23 cellular contexts compared by ENCODE assay signal in the genomic region with DNA sequence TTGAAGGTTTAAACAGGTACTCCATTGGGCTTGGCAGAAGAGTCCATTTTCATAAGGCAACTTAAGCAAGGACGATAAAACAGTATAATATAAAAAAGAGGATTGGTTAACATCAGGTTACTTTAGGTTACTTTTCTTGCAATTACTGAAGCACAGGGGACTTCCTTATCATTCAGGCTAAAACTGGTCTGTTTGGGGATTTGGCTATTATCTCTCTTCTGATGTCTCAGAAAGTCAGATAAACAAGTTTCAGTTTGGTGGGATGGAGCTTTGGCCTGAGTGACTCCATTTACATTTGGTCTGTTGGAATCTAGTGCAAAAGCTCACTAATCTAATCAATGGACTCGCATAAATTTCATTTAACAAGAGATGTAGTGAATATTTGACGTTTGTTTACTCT. TPM values are rescaled to one million over a fixed set of nuclear protein-coding genes. Genes with fewer than 3 reads are reported as not detected.
"Had no signal": no experiment of that assay in that cellular context is flagged by ENCODE, and none has a peak within 500 bp of the region (broad histone marks: within the 10 kb centered on the region; RNA-seq: fewer than 3 reads in every experiment).

No MANE protein-coding gene starts in this region.

- H3K36me3 ChIP-seq: ascending aorta, brain microvascular endothelial cell, left lung, ovary, prostate gland, upper lobe of left lung had no signal

- H3K9me3 Mint-ChIP-seq: activated naive CD4-positive, alpha-beta T cell treated with anti-CD3 and anti-CD28 coated beads, Interleukin-2, amount 50 U/mL, for 24 hours; natural killer cell treated with Interleukin-12 subunit alpha and Interleukin-12 subunit beta and Interleukin-15 and Interleukin-18, amount 100 ng/mL, for 72 hours had no signal

- H3K9me3 ChIP-seq: ascending aorta, left lung, ovary, prostate gland, upper lobe of left lung had no signal

- H3K27me3 ChIP-seq: ascending aorta, hepatocyte, left lung, upper lobe of left lung had no signal

- H3K4me3 ChIP-seq: ascending aorta, hepatocyte, left lung, lung, ovary, prostate gland, upper lobe of left lung had no signal

- H2AFZ ChIP-seq: hepatocyte had no signal

- H3K79me2 ChIP-seq: hepatocyte had no signal

- DNase-seq: activated gamma-delta T cell treated with Interleukin-2 at 50 U/mL for 16 hours; activated T-cell treated with anti-CD3 and anti-CD28 coated beads, Interleukin-2, amount 50 U/mL, for 1 hour; brain microvascular endothelial cell; caudate nucleus; dermis blood vessel endothelial cell; effector CD8-positive, alpha-beta T cell; glutamatergic neuron; immature natural killer cell; kidney glomerular epithelial cell; left lung; midbrain; ovary; stimulated activated CD4-positive, alpha-beta T cell treated with anti-CD3 and anti-CD28 coated beads, Interleukin-4, amount 100 ng/mL, for 1 hour; stimulated activated naive CD8-positive, alpha-beta T cell treated with anti-CD3 and anti-CD28 coated beads, Interleukin-15, Interleukin-2, amounts not matched to agents 100 U/mL and 50 U/mL, for 24 hours; upper lobe of left lung had no signal

- H3K27ac Mint-ChIP-seq: activated naive CD4-positive, alpha-beta T cell treated with anti-CD3 and anti-CD28 coated beads, Interleukin-2, amount 50 U/mL, for 24 hours; immature natural killer cell; natural killer cell treated with Interleukin-12 subunit alpha and Interleukin-12 subunit beta and Interleukin-15 and Interleukin-18, amount 100 ng/mL, for 72 hours had no signal

- H3K36me3 Mint-ChIP-seq: activated naive CD4-positive, alpha-beta T cell treated with anti-CD3 and anti-CD28 coated beads, Interleukin-2, amount 50 U/mL, for 24 hours; immature natural killer cell; natural killer cell treated with Interleukin-12 subunit alpha and Interleukin-12 subunit beta and Interleukin-15 and Interleukin-18, amount 100 ng/mL, for 72 hours had no signal

- ATAC-seq: esophagus mucosa; natural killer cell treated with Interleukin-12 subunit alpha and Interleukin-12 subunit beta and Interleukin-15 and Interleukin-18, amount 100 ng/mL, for 72 hours; stimulated activated naive CD8-positive, alpha-beta T cell treated with anti-CD3 and anti-CD28 coated beads, Interleukin-15, Interleukin-2, amounts not matched to agents 100 U/mL and 50 U/mL, for 24 hours had no signal

- H3K4me1 ChIP-seq: ascending aorta, prostate gland had no signal

- H3K4me2 ChIP-seq: hepatocyte had no signal

- H3K4me3 Mint-ChIP-seq: activated naive CD4-positive, alpha-beta T cell treated with anti-CD3 and anti-CD28 coated beads, Interleukin-2, amount 50 U/mL, for 24 hours; immature natural killer cell; natural killer cell treated with Interleukin-12 subunit alpha and Interleukin-12 subunit beta and Interleukin-15 and Interleukin-18, amount 100 ng/mL, for 72 hours had no signal

RNA-seq across cellular contexts. Expression of gene GAPT, which starts 8.0 kb away (rescaled TPM):
- polyA plus RNA-seq: endothelial cell of umbilical vein, hepatocyte had no signal
